19 cellular contexts compared by ENCODE assay signal in the genomic region with DNA sequence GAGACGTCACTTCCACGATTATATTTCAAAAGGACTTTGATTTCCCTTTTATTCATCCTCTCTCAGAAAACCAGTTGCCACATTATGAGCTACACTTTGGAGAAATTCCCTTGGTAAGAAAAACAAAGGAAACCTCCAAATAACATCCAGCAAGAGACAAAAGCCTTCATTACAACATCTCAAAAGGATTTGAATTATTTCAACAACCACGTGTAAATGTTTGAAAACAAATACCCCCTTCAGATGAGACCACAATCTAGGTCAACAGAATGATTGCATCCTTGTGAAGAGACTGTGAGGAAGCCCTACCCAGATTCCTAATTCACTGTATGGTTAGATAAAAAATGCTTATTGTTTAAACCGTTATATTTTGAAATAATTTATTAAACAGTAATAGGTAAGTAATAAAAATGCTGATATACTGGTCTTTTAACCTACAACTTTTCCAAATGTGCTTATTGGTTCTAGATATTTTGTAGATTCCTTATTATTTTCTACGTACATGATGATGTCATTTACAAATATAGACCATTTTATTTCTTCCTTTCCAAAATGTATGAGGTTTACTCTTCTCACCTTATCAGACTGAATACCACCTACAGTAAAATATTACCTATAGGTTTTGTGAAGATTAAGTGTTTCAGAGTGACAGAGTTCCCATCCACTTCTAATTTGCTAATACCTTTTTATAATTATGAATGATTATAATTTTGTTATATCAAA.
DNase-seq lines count a peak whose midpoint lies in the region; TF ChIP-seq lines count a peak whose summit lies in the region.
"Had no signal": no experiment of that assay in that cellular context is flagged by ENCODE, and none has a peak within 500 bp of the region (broad histone marks: within the 10 kb centered on the region; RNA-seq: fewer than 3 reads in every experiment).

No MANE protein-coding gene starts in this region.

- POLR2A ChIA-PET in PC-9 (lab: Charles Lee; ENCODE audit: unreplicated experiment), result no interaction called here

- H3K27ac Mint-ChIP-seq in H9, result peak overlapping the region; percentile 5 to 90 (median 44); a peak in 2 of 7 replicates
- H3K27ac Mint-ChIP-seq: CD14-positive monocyte, HFFc6 had no signal

- no peak overlapping the region for H3K23ac ChIP-seq in H9 (ENCODE audit: insufficient read length, low read depth, low read length)

- no peak overlapping the region for H2BK120ac ChIP-seq in H9 (ENCODE audit: low read depth, low read length, poor library complexity, severe bottlenecking)

- H3K23me2 ChIP-seq in H9 (ENCODE audit: insufficient read length, low read depth, low read length, poor library complexity, severe bottlenecking), result no peaks in the 10 kb centered on the region

- H3K9me3 ChIP-seq in H9 (ENCODE audit: control insufficient read depth, low read depth, low read length), result no peaks in the 10 kb centered on the region
- H3K9me3 ChIP-seq in PC-9 (ENCODE audit: insufficient read depth, low read depth), result peaks cover under 1% of the 10 kb centered on the region; the same call in 1 of the 2 replicates

- no peak overlapping the region for H2BK20ac ChIP-seq in H9 (ENCODE audit: low read depth, low read length, poor library complexity, severe bottlenecking)

- CTCF ChIA-PET in PC-9 (lab: Charles Lee), result no interaction called here

- H2BK5ac ChIP-seq in H9 (ENCODE audit: insufficient read length, low read length), result no peak overlapping the region

- H3K36me3 ChIP-seq in PC-9 (ENCODE audit: low read depth), result no peaks in the 10 kb centered on the region

- H3K27ac ChIP-seq in H9 (ENCODE audit: insufficient read length, low read depth, low read length), result no peak overlapping the region
- no peak overlapping the region for H3K27ac ChIP-seq in PC-9

- H3K27me3 ChIP-seq in H9 (ENCODE audit: insufficient read depth, low read length) (no peaks in the 10 kb centered on the region), PC-9 (ENCODE audit: insufficient read depth, low read depth) (no peaks in the 10 kb centered on the region)

- no peak overlapping the region for H3K18ac ChIP-seq in H9 (ENCODE audit: insufficient read length, low read depth, low read length)

- H3K4me2 ChIP-seq in H9 (ENCODE audit: insufficient read depth, insufficient read length, low read length), result no peak overlapping the region
- no peak overlapping the region for H3K4me2 ChIP-seq in PC-9

- H3K4me1 Mint-ChIP-seq in H9, result peaks cover 4% of the 10 kb centered on the region in 2 experiments
- H3K4me1 Mint-ChIP-seq: CD14-positive monocyte had no signal

- H3K9me3 Mint-ChIP-seq in H9, result peaks cover 12 to 14% of the 10 kb centered on the region in 2 experiments

- no peaks in the 10 kb centered on the region for H3F3A ChIP-seq in PC-9 (ENCODE audit: insufficient read depth, low read depth)

- no peaks in the 10 kb centered on the region for H3K79me1 ChIP-seq in H9 (ENCODE audit: insufficient read depth, low read depth, low read length, poor library complexity, severe bottlenecking)

- H3K27me3 Mint-ChIP-seq in H9 (ENCODE audit: low read depth), result no peaks in the 10 kb centered on the region

- no peak for TF ChIP-seq CTCF in H9 (conservative IDR thresholded peaks at IDR 0.05)
- TF ChIP-seq CTCF in PC-9 (conservative IDR thresholded peaks at IDR 0.05), result no peak
- TF ChIP-seq CTCF in astrocyte of the spinal cord (IDR thresholded peaks at IDR 0.05; ENCODE audit: low read depth, low read length), result no peak

- intact Hi-C loops in PC-9 (cut with micrococcal nuclease; ENCODE audit: unreplicated experiment), result no loop called here

- no peak overlapping the region for H4K91ac ChIP-seq in H9 (ENCODE audit: insufficient read length, low read depth, low read length)

- no peak overlapping the region for H3K56ac ChIP-seq in H9 (ENCODE audit: insufficient read length, low read depth, low read length)

- H3K4me3 Mint-ChIP-seq in H9, result no peak overlapping the region
- H3K4me3 Mint-ChIP-seq: CD14-positive monocyte, HFFc6 had no signal

- H4K20me1 ChIP-seq in H9 (ENCODE audit: control insufficient read depth, insufficient read depth, insufficient read length) (no peaks in the 10 kb centered on the region), PC-9 (ENCODE audit: insufficient read depth) (no peaks in the 10 kb centered on the region)

- H3K4me1 ChIP-seq in H9 (ENCODE audit: insufficient read depth, low read length) (no peaks in the 10 kb centered on the region), PC-9 (replicated peaks; ENCODE audit: insufficient read depth) (no peaks in the 10 kb centered on the region)

- no peak overlapping the region for H2BK15ac ChIP-seq in H9 (ENCODE audit: low read depth, low read length)

- no peak overlapping the region for H4K8ac ChIP-seq in H9 (replicated peaks; ENCODE audit: insufficient read length, low read depth, low read length)

- no peak overlapping the region for H4K5ac ChIP-seq in H9 (ENCODE audit: insufficient read length, low read depth, low read length)

- in situ Hi-C loops in astrocyte of the spinal cord (cut with HindIII; ENCODE audit: low sequenced_read_pairs), result no loop called here

- H2AFZ ChIP-seq in H9 (ENCODE audit: low read length) (no peak overlapping the region), PC-9 (0 out of 2 replicates have a peak overlapping the region, but pooled peaks have one; percentile 17)

- H3K79me2 ChIP-seq in H9 (ENCODE audit: insufficient read depth, low read length), result no peaks in the 10 kb centered on the region
- no peaks in the 10 kb centered on the region for H3K79me2 ChIP-seq in PC-9 (ENCODE audit: low read depth)

- no peak overlapping the region for H3K14ac ChIP-seq in H9 (ENCODE audit: insufficient read depth, low read length)

- BruUV-seq in PC-9 (replicated peaks; lab: Mats Ljungman, UMichigan), result no TSS peak

- H3K4me3 ChIP-seq in PC-9 (no peak overlapping the region), astrocyte of the spinal cord (ENCODE audit: low read depth, low read length) (no peak overlapping the region)

- no peak overlapping the region for H3T11ph ChIP-seq in H9 (ENCODE audit: low read length)

- peaks cover 0 to 7% (median 2%) of the 10 kb centered on the region in 3 experiments; a peak in 5 of 7 replicates for H3K36me3 Mint-ChIP-seq in H9 (ENCODE audit: insufficient read depth in 1 of 3, low read depth in 3 of 3)
- H3K36me3 Mint-ChIP-seq: CD14-positive monocyte had no signal

- H2BK12ac ChIP-seq in H9 (ENCODE audit: insufficient read length, low read depth, low read length), result no peak overlapping the region

- H2AK5ac ChIP-seq in H9 (ENCODE audit: insufficient read length, low read length), result no peak overlapping the region

- no CpG with 5 or more reads among the region's 5 CpGs for WGBS in H9 (ENCODE audit: extremely low coverage, insufficient read length, low lambda C conversion rate)

- H3K9ac ChIP-seq in H9 (ENCODE audit: extremely low read depth, insufficient read length, low read length), result no peak overlapping the region

- H3K9me2 ChIP-seq in PC-9 (ENCODE audit: insufficient read depth), result no peaks in the 10 kb centered on the region

- no peak overlapping the region for H3K4ac ChIP-seq in H9 (ENCODE audit: low read depth, low read length)

- DNase-seq in H9 (no peak), PC-9 (no peak), astrocyte of the spinal cord (ENCODE audit: low read depth, low spot score) (peak; percentile 7), iris pigment epithelial cell (ENCODE audit: low read depth) (peak; percentile 65), KG1 (lab: John Stamatoyannopoulos, UW) (no peak), NCI-H510A treated with DMSO at 0.1 percent for 48 hours (lab: John Stamatoyannopoulos, UW) (no peak)
- DNase-seq in activated CD8-positive, alpha-beta memory T cell treated with anti-CD3 and anti-CD28 coated beads for 24 hours, result no peak
- DNase-seq in stimulated activated CD4-positive, alpha-beta T cell treated with anti-CD3 and anti-CD28 coated beads, Interleukin-1b, Interleukin-23, amount 100 ng/mL, for 48 hours, result no peak
- DNase-seq: AML-193, DMS 273 treated with DMSO at 0.1 percent for 48 hours, GF-D8, GOT3, HFFc6, MM.1S, NCI-H1092 treated with DMSO at 0.1 percent for 48 hours, NCI-H1694, NCI-H446, NCI-H748 treated with DMSO at 0.1 percent for 48 hours had no signal

Comparison
In these comparisons a context has a peak if more than half of its experiments do, and no peak if none do; other contexts are left out.
1. DNase-seq: peak in astrocyte of the spinal cord (single experiment) and iris pigment epithelial cell (single experiment); none in H9 (single experiment), PC-9 (0 of 2), activated CD8-positive, alpha-beta memory T cell treated with anti-CD3 and anti-CD28 coated beads for 24 hours (single experiment), KG1 (single experiment), NCI-H510A treated with DMSO at 0.1 percent for 48 hours (single experiment) and stimulated activated CD4-positive, alpha-beta T cell treated with anti-CD3 and anti-CD28 coated beads, Interleukin-1b, Interleukin-23, amount 100 ng/mL, for 48 hours (single experiment).